In genomic region chr12:70928066-70928465, GRCh38 we compare ENCODE assay signal across 27 cellular contexts. TPM values are rescaled to one million over a fixed set of nuclear protein-coding genes. Genes with fewer than 3 reads are reported as not detected.
"Had no signal": no experiment of that assay in that cellular context is flagged by ENCODE, and none has a peak within 500 bp of the region (broad histone marks: within the 10 kb centered on the region; RNA-seq: fewer than 3 reads in every experiment).

No MANE protein-coding gene starts in this region.

- H3K4me3 ChIP-seq: pancreas, psoas muscle, skin epidermis, smooth muscle cell, spleen, thoracic aorta, thyroid gland, tibial nerve, upper lobe of left lung, vagina had no signal

- H3K36me3 ChIP-seq: neutrophil, pancreas, spleen, thoracic aorta, thyroid gland, tibial nerve, upper lobe of left lung, vagina had no signal

- ATAC-seq: naive thymus-derived CD8-positive, alpha-beta T cell; natural killer cell treated with Interleukin-12 subunit alpha and Interleukin-12 subunit beta and Interleukin-15 and Interleukin-18, amount 100 ng/mL, for 72 hours; pancreas; psoas muscle; right cardiac atrium; sciatic nerve; stimulated activated memory B cell treated with anti-CD40 and anti-IgM and Interleukin-4, amounts not matched to agents 10 μg/mL and 1 μg/mL and 100 μg/mL, for 72 hours; stimulated activated naive CD8-positive, alpha-beta T cell treated with anti-CD3 and anti-CD28 coated beads, Interleukin-15, amount 100 ng/mL, for 72 hours; stimulated activated naive CD8-positive, alpha-beta T cell treated with anti-CD3 and anti-CD28 coated beads, Interleukin-15, Interleukin-2, amounts not matched to agents 100 U/mL and 50 U/mL, for 24 hours had no signal

- H3K27me3 ChIP-seq: neutrophil, spleen, thyroid gland, tibial nerve, upper lobe of left lung, vagina had no signal

- H3K4me1 ChIP-seq: pancreas, psoas muscle, spleen, thyroid gland, tibial nerve, upper lobe of left lung, vagina had no signal

- H3K27ac ChIP-seq: neutrophil, pancreas, psoas muscle, skin epidermis, spleen, thoracic aorta, thyroid gland, tibial nerve, upper lobe of left lung, vagina had no signal

- DNase-seq: naive thymus-derived CD8-positive, alpha-beta T cell; nephron progenitor cell; nucleus accumbens; pancreas; psoas muscle; right cardiac atrium; spleen; stimulated activated CD4-positive, alpha-beta T cell treated with anti-CD3 and anti-CD28 coated beads, Interleukin-12 subunit alpha, Interleukin-12 subunit beta, amount 100 ng/mL, for 4 hours; stimulated activated CD4-positive, alpha-beta T cell treated with anti-CD3 and anti-CD28 coated beads, Interleukin-1b, Interleukin-23, amount 100 ng/mL, for 48 hours; stimulated activated CD4-positive, alpha-beta T cell treated with anti-CD3 and anti-CD28 coated beads, Interleukin-4, amount 100 ng/mL, for 1 hour; stimulated activated CD4-positive, alpha-beta T cell treated with anti-CD3 and anti-CD28 coated beads, Interleukin-4, amount 100 ng/mL, for 4 hours; stimulated activated CD8-positive, alpha-beta memory T cell treated with anti-CD3 and anti-CD28 coated beads, Interleukin-4, amount 100 ng/mL, for 48 hours; stimulated activated naive CD4-positive, alpha-beta T cell; stimulated activated naive CD8-positive, alpha-beta T cell treated with anti-CD3 and anti-CD28 coated beads, Interleukin-15, amount 100 ng/mL, for 72 hours; stimulated activated naive CD8-positive, alpha-beta T cell treated with anti-CD3 and anti-CD28 coated beads, Interleukin-15, Interleukin-2, amounts not matched to agents 100 U/mL and 50 U/mL, for 24 hours; thyroid gland; trophoblast cell had no signal

- H3K9me3 ChIP-seq: neutrophil, pancreas, psoas muscle, spleen, thoracic aorta, thyroid gland, tibial nerve, upper lobe of left lung, vagina had no signal

RNA-seq across cellular contexts. Expression of gene PTPRR, which starts 7.5 kb away (rescaled TPM):
- total RNA-seq: naive thymus-derived CD8-positive, alpha-beta T cell; natural killer cell treated with Interleukin-12 subunit alpha and Interleukin-12 subunit beta and Interleukin-15 and Interleukin-18, amount 100 ng/mL, for 72 hours; tibial nerve had no signal
- polyA plus RNA-seq: naive thymus-derived CD8-positive, alpha-beta T cell had no signal
